Comparison of ENCODE assay signal across 30 cellular contexts in the genomic region with DNA sequence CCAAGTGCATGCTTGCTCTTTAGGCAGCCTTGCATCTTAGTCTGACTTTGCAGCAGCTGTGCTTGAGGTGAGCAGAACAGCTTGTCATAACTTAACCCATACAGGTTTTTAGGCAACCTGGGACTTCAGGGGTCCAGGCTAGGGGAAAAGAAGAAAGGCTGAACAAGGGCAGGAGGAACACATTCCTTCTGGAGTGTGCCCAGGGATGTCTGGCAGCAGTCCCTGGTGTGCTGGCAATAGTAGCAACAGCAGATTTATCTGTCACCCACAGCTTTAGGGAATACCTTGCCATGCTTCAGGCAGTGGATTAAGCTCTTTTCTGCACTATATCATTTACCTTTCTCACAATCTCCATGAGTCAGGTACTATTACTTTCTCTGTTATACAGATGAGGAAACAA.
"Had no signal": no experiment of that assay in that cellular context is flagged by ENCODE, and none has a peak within 500 bp of the region (broad histone marks: within the 10 kb centered on the region; RNA-seq: fewer than 3 reads in every experiment).

No MANE protein-coding gene starts in this region.

- H3K27me3 Mint-ChIP-seq: activated CD4-positive, alpha-beta memory T cell treated with anti-CD3 and anti-CD28 coated beads, Interleukin-2, amount 10 ng/mL, durations not matched to agents 7 days and 5 days; activated CD4-positive, alpha-beta T cell treated with anti-CD3 and anti-CD28 coated beads, Interleukin-2, amount 10 ng/mL, durations not matched to agents 7 days and 5 days; activated naive CD4-positive, alpha-beta T cell treated with anti-CD3 and anti-CD28 coated beads, Interleukin-2, amount 10 ng/mL, durations not matched to agents 7 days and 5 days; activated naive CD8-positive, alpha-beta T cell treated with anti-CD3 and anti-CD28 coated beads, Interleukin-2, amount 10 ng/mL, durations not matched to agents 7 days and 5 days; activated T-cell treated with anti-CD3 and anti-CD28 coated beads, Interleukin-2, amount 50 U/mL, for 24 hours; brain; dendritic cell treated with granulocyte-macrophage colony-stimulating factor and Interleukin-4, amounts not matched to agents 40 ng/mL and 50 ng/mL, for 4 days had no signal

- H3K27me3 ChIP-seq: ascending aorta, breast epithelium, cardiac muscle cell, esophagus squamous epithelium, gastroesophageal sphincter had no signal

- H3K36me3 Mint-ChIP-seq: activated naive CD4-positive, alpha-beta T cell treated with anti-CD3 and anti-CD28 coated beads, Interleukin-2, amount 10 ng/mL, durations not matched to agents 7 days and 5 days; activated naive CD4-positive, alpha-beta T cell treated with anti-CD3 and anti-CD28 coated beads, Interleukin-2, amount 50 U/mL, for 72 hours; activated naive CD8-positive, alpha-beta T cell treated with anti-CD3 and anti-CD28 coated beads, Interleukin-2, amount 10 ng/mL, durations not matched to agents 7 days and 5 days; brain; WTC11 had no signal

- H3K36me3 ChIP-seq: ascending aorta, breast epithelium, cardiac muscle cell, esophagus squamous epithelium, gastroesophageal sphincter had no signal

- H3K4me3 ChIP-seq: ascending aorta, breast epithelium, cardiac muscle cell, coronary artery, esophagus squamous epithelium, gastroesophageal sphincter had no signal

- H3K27ac Mint-ChIP-seq: activated CD4-positive, alpha-beta memory T cell treated with anti-CD3 and anti-CD28 coated beads, Interleukin-2, amount 10 ng/mL, durations not matched to agents 7 days and 5 days; activated CD4-positive, alpha-beta T cell treated with anti-CD3 and anti-CD28 coated beads, Interleukin-2, amount 10 ng/mL, durations not matched to agents 7 days and 5 days; activated naive CD4-positive, alpha-beta T cell treated with anti-CD3 and anti-CD28 coated beads, Interleukin-2, amount 10 ng/mL, durations not matched to agents 7 days and 5 days; activated naive CD4-positive, alpha-beta T cell treated with anti-CD3 and anti-CD28 coated beads, Interleukin-2, amount 50 U/mL, for 72 hours; activated naive CD8-positive, alpha-beta T cell treated with anti-CD3 and anti-CD28 coated beads, Interleukin-2, amount 10 ng/mL, durations not matched to agents 7 days and 5 days; activated T-cell treated with anti-CD3 and anti-CD28 coated beads, Interleukin-2, amount 50 U/mL, for 24 hours; activated T-cell treated with anti-CD3 and anti-CD28 coated beads, Interleukin-2, amount 50 U/mL, for 72 hours; dendritic cell treated with granulocyte-macrophage colony-stimulating factor and Interleukin-4, amounts not matched to agents 40 ng/mL and 50 ng/mL, for 4 days; WTC11 had no signal

- ATAC-seq: activated naive CD4-positive, alpha-beta T cell treated with anti-CD3 and anti-CD28 coated beads, Interleukin-2, amount 50 U/mL, for 72 hours; activated T-cell treated with anti-CD3 and anti-CD28 coated beads, Interleukin-2, amount 50 U/mL, for 72 hours; gastroesophageal sphincter; WTC11 had no signal

- H3K9me3 Mint-ChIP-seq: activated CD4-positive, alpha-beta memory T cell treated with anti-CD3 and anti-CD28 coated beads, Interleukin-2, amount 10 ng/mL, durations not matched to agents 7 days and 5 days; activated CD4-positive, alpha-beta T cell treated with anti-CD3 and anti-CD28 coated beads, Interleukin-2, amount 10 ng/mL, durations not matched to agents 7 days and 5 days; activated T-cell treated with anti-CD3 and anti-CD28 coated beads, Interleukin-2, amount 50 U/mL, for 24 hours; activated T-cell treated with anti-CD3 and anti-CD28 coated beads, Interleukin-2, amount 50 U/mL, for 72 hours had no signal

- H3K4me1 Mint-ChIP-seq: activated CD4-positive, alpha-beta memory T cell treated with anti-CD3 and anti-CD28 coated beads, Interleukin-2, amount 10 ng/mL, durations not matched to agents 7 days and 5 days; activated CD4-positive, alpha-beta T cell treated with anti-CD3 and anti-CD28 coated beads, Interleukin-2, amount 10 ng/mL, durations not matched to agents 7 days and 5 days; activated naive CD4-positive, alpha-beta T cell treated with anti-CD3 and anti-CD28 coated beads, Interleukin-2, amount 10 ng/mL, durations not matched to agents 7 days and 5 days; activated naive CD8-positive, alpha-beta T cell treated with anti-CD3 and anti-CD28 coated beads, Interleukin-2, amount 10 ng/mL, durations not matched to agents 7 days and 5 days had no signal

- H3K4me1 ChIP-seq: ascending aorta, breast epithelium, esophagus squamous epithelium, gastroesophageal sphincter had no signal

- H3K27ac ChIP-seq: ascending aorta, breast epithelium, cardiac muscle cell, coronary artery, epithelial cell of prostate, esophagus squamous epithelium, gastroesophageal sphincter, VCaP had no signal

- DNase-seq: activated CD4-positive, alpha-beta memory T cell treated with anti-CD3 and anti-CD28 coated beads, Interleukin-2, amount 10 ng/mL, durations not matched to agents 7 days and 5 days; activated CD4-positive, alpha-beta T cell treated with anti-CD3 and anti-CD28 coated beads for 1 hour; activated CD4-positive, alpha-beta T cell treated with anti-CD3 and anti-CD28 coated beads for 4 hours; activated CD4-positive, alpha-beta T cell treated with anti-CD3 and anti-CD28 coated beads, Interleukin-2, amount 10 ng/mL, durations not matched to agents 7 days and 5 days; activated CD4-positive, alpha-beta T cell treated with anti-CD3 and anti-CD28 coated beads, Interleukin-2, amount 50 U/mL, for 4 hours; activated CD8-positive, alpha-beta memory T cell treated with anti-CD3 and anti-CD28 coated beads, Interleukin-2, amount 50 U/mL, for 48 hours; activated gamma-delta T cell; activated naive CD4-positive, alpha-beta T cell; activated naive CD4-positive, alpha-beta T cell treated with anti-CD3 and anti-CD28 coated beads, Interleukin-2, amount 10 ng/mL, durations not matched to agents 7 days and 5 days; activated naive CD8-positive, alpha-beta T cell treated with anti-CD3 and anti-CD28 coated beads, Interleukin-2, amount 10 ng/mL, durations not matched to agents 7 days and 5 days; activated T-cell treated with anti-CD3 and anti-CD28 coated beads for 4 hours; activated T-cell treated with anti-CD3 and anti-CD28 coated beads, Interleukin-2, amount 50 U/mL, for 24 hours; activated T-cell treated with anti-CD3 and anti-CD28 coated beads, Interleukin-2, amount 50 U/mL, for 72 hours; central memory CD4-positive, alpha-beta T cell; cerebellar nuclear complex; effector CD8-positive, alpha-beta T cell; esophagus squamous epithelium; foreskin melanocyte; T-helper 2 cell had no signal

- H3K4me3 Mint-ChIP-seq: activated CD4-positive, alpha-beta memory T cell treated with anti-CD3 and anti-CD28 coated beads, Interleukin-2, amount 10 ng/mL, durations not matched to agents 7 days and 5 days; activated CD4-positive, alpha-beta T cell treated with anti-CD3 and anti-CD28 coated beads, Interleukin-2, amount 10 ng/mL, durations not matched to agents 7 days and 5 days; activated naive CD4-positive, alpha-beta T cell treated with anti-CD3 and anti-CD28 coated beads, Interleukin-2, amount 10 ng/mL, durations not matched to agents 7 days and 5 days; activated naive CD8-positive, alpha-beta T cell treated with anti-CD3 and anti-CD28 coated beads, Interleukin-2, amount 10 ng/mL, durations not matched to agents 7 days and 5 days; activated T-cell treated with anti-CD3 and anti-CD28 coated beads, Interleukin-2, amount 50 U/mL, for 24 hours; activated T-cell treated with anti-CD3 and anti-CD28 coated beads, Interleukin-2, amount 50 U/mL, for 72 hours; brain; dendritic cell treated with granulocyte-macrophage colony-stimulating factor and Interleukin-4, amounts not matched to agents 40 ng/mL and 50 ng/mL, for 4 days; WTC11 had no signal

- H3K9me3 ChIP-seq: ascending aorta, breast epithelium, esophagus squamous epithelium, gastroesophageal sphincter had no signal
